28 cellular contexts compared by ENCODE assay signal in genomic region chr1:98276514-98276913, GRCh38.
"Had no signal": no experiment of that assay in that cellular context is flagged by ENCODE, and none has a peak within 500 bp of the region (broad histone marks: within the 10 kb centered on the region; RNA-seq: fewer than 3 reads in every experiment).

No MANE protein-coding gene starts in this region.

- H3K4me1 ChIP-seq: colonic mucosa, esophagus muscularis mucosa, gastrocnemius medialis, heart left ventricle, left lung, psoas muscle, right atrium auricular region, upper lobe of left lung had no signal

- H3K27me3 ChIP-seq: brain microvascular endothelial cell, colonic mucosa, dorsolateral prefrontal cortex, esophagus muscularis mucosa, gastrocnemius medialis, heart left ventricle, left lung, neutrophil, ovary, right atrium auricular region, upper lobe of left lung had no signal

- H3K27ac ChIP-seq: brain microvascular endothelial cell, colonic mucosa, dorsolateral prefrontal cortex, esophagus muscularis mucosa, gastrocnemius medialis, heart left ventricle, left lung, neutrophil, ovary, psoas muscle, right atrium auricular region, thoracic aorta, upper lobe of left lung had no signal

- H3K9me3 ChIP-seq: colonic mucosa, esophagus muscularis mucosa, gastrocnemius medialis, left lung, neutrophil, ovary, psoas muscle, right atrium auricular region, thoracic aorta, upper lobe of left lung had no signal

- H3K36me3 ChIP-seq: brain microvascular endothelial cell, colonic mucosa, esophagus muscularis mucosa, gastrocnemius medialis, heart left ventricle, left lung, neutrophil, ovary, right atrium auricular region, thoracic aorta, upper lobe of left lung had no signal

- ATAC-seq: activated naive CD4-positive, alpha-beta T cell treated with anti-CD3 and anti-CD28 coated beads, Interleukin-2, amount 50 U/mL, for 72 hours; effector memory CD8-positive, alpha-beta T cell; gastrocnemius medialis; heart left ventricle; natural killer cell; psoas muscle; T-helper 17 cell had no signal

- H3K4me3 ChIP-seq: colonic mucosa, dorsolateral prefrontal cortex, esophagus muscularis mucosa, gastrocnemius medialis, heart left ventricle, left lung, lung, ovary, psoas muscle, right atrium auricular region, thoracic aorta, upper lobe of left lung had no signal

- DNase-seq: activated CD4-positive, alpha-beta memory T cell treated with anti-CD3 and anti-CD28 coated beads, Interleukin-2, amount 10 ng/mL, durations not matched to agents 7 days and 5 days; activated CD4-positive, alpha-beta T cell treated with anti-CD3 and anti-CD28 coated beads for 48 hours; activated T-cell treated with anti-CD3 and anti-CD28 coated beads, Interleukin-2, amount 50 U/mL, for 1 hour; aorta; central memory CD4-positive, alpha-beta T cell; colonic mucosa; dorsolateral prefrontal cortex; effector memory CD8-positive, alpha-beta T cell; gastrocnemius medialis; heart left ventricle; immature natural killer cell; left lung; midbrain; natural killer cell; ovary; psoas muscle; stimulated activated CD4-positive, alpha-beta T cell treated with anti-CD3 and anti-CD28 coated beads, Interleukin-4, amount 100 ng/mL, for 24 hours; stimulated activated naive CD4-positive, alpha-beta T cell treated with Interleukin-2 at 50 U/mL for 16 hours; SW 1271; T-helper 17 cell; upper lobe of left lung had no signal
